ENCODE assay signal across 9 cellular contexts in genomic region chr15:85412956-85413854, GRCh38. TPM values are rescaled to one million over a fixed set of nuclear protein-coding genes. Genes with fewer than 3 reads are reported as not detected.
A peak's percentile ranks its signal among the peaks of the same experiment; 100 is the strongest.
DNase-seq lines count a peak whose midpoint lies in the region; ATAC-seq, FAIRE-seq and TF ChIP-seq lines count a peak whose summit lies in the region.
"Had no signal": no experiment of that assay in that cellular context is flagged by ENCODE, and none has a peak within 500 bp of the region (broad histone marks: within the 10 kb centered on the region; RNA-seq: fewer than 3 reads in every experiment).

No MANE protein-coding gene starts in this region.

- H3K27ac Mint-ChIP-seq in activated CD4-positive, alpha-beta memory T cell treated with anti-CD3 and anti-CD28 coated beads for 36 hours, result peak overlapping the region; percentile 76
- H3K27ac Mint-ChIP-seq in naive thymus-derived CD8-positive, alpha-beta T cell, result peak overlapping the region; percentile 22 to 95 (median 84)
- peak overlapping the region; percentile 60 to 89 for H3K27ac Mint-ChIP-seq in stimulated activated naive CD8-positive, alpha-beta T cell treated with anti-CD3 and anti-CD28 coated beads, Interleukin-15, amount 100 ng/mL, for 72 hours

- intact Hi-C loops in activated CD4-positive, alpha-beta memory T cell treated with anti-CD3 and anti-CD28 coated beads for 36 hours (cut with micrococcal nuclease), result loop anchor here (1.0 to 5.0 kb wide), 9 partner anchors 18 to 1234 kb away; no protein-coding TSS in a partner anchor
- intact Hi-C loops in endothelial cell of umbilical vein (cut with micrococcal nuclease), result loop anchor here (1.0 to 2.0 kb wide), 4 partner anchors 32 to 95 kb away; partner anchors contain the start of gene AKAP13

- DNase-seq in NCI-H2029 treated with DMSO at 0.1 percent for 48 hours (lab: John Stamatoyannopoulos, UW) (peak; percentile 41), endothelial cell of umbilical vein (ENCODE audit: low read depth, low spot score) (peak; percentile 98), epidermal melanocyte (ENCODE audit: insufficient read length, low spot score) (no peak)
- DNase-seq in activated CD4-positive, alpha-beta memory T cell treated with anti-CD3 and anti-CD28 coated beads for 36 hours, result peak; percentile 88
- peak; percentile 36 to 78 (median 52) for DNase-seq in naive thymus-derived CD8-positive, alpha-beta T cell
- DNase-seq in stimulated activated naive CD8-positive, alpha-beta T cell treated with anti-CD3 and anti-CD28 coated beads, Interleukin-15, amount 100 ng/mL, for 72 hours, result peak; percentile 65 to 82

- CTCF ChIA-PET in activated CD4-positive, alpha-beta memory T cell treated with anti-CD3 and anti-CD28 coated beads for 36 hours (lab: Charles Lee), result interaction anchor here (0.9 to 6.0 kb wide), 23 partner anchors 11 to 168 kb away, joined by 3 to 65 read pairs (median 5); partner anchors contain the start of gene AKAP13
- CTCF ChIA-PET in endothelial cell of umbilical vein (lab: Charles Lee), result interaction anchor here (0.8 to 5.0 kb wide), 20 partner anchors 10 to 276 kb away, joined by 3 to 107 read pairs (median 6); partner anchors contain the start of gene AKAP13

- dilution Hi-C loops in endothelial cell of umbilical vein (cut with MboI; ENCODE audit: extremely low pct_ligation_motif_present, low sequenced_read_pairs), result no loop called here

- no peaks in the 10 kb centered on the region for H3K9me1 ChIP-seq in endothelial cell of umbilical vein (replicated peaks; ENCODE audit: control insufficient read depth, extremely low read depth, insufficient read depth, low read length)

- H3K27ac ChIP-seq in endothelial cell of umbilical vein (ENCODE audit: insufficient read depth, low read depth, low read length), result peak overlapping the region; percentile 77

- POLR2A ChIA-PET in activated CD4-positive, alpha-beta memory T cell treated with anti-CD3 and anti-CD28 coated beads for 36 hours (lab: Charles Lee), result interaction anchor here (0.5 to 2.7 kb wide), 12 partner anchors 9 to 254 kb away, joined by 3 to 19 read pairs (median 4); partner anchors contain the start of gene AKAP13
- POLR2A ChIA-PET in endothelial cell of umbilical vein (lab: Charles Lee), result interaction anchor here (0.7 to 1.5 kb wide), 3 partner anchors 8 to 76 kb away, joined by 3 to 10 read pairs (median 6); partner anchors contain the start of gene AKAP13
- POLR2A ChIA-PET in naive thymus-derived CD8-positive, alpha-beta T cell (lab: Charles Lee), result interaction anchor here (1.0 to 2.7 kb wide), 10 partner anchors 10 to 117 kb away, joined by 3 to 16 read pairs (median 4); partner anchors contain the start of gene AKAP13

- H3K79me2 ChIP-seq in endothelial cell of umbilical vein (ENCODE audit: control insufficient read depth, insufficient read depth, low read length), result peaks cover 77% of the 10 kb centered on the region

- H3K36me3 ChIP-seq in endothelial cell of umbilical vein (ENCODE audit: control insufficient read depth in 2 of 2, extremely low read depth in 1 of 2, insufficient read depth in 2 of 2, low read length in 2 of 2), result no peaks in the 10 kb centered on the region
- H3K36me3 ChIP-seq: ovary had no signal

- no peak for TF ChIP-seq POLR2A in endothelial cell of umbilical vein (IDR thresholded peaks at IDR 0.05; ENCODE audit: low read depth, low read length)

- peak overlapping the region; percentile 76 for H3K9ac ChIP-seq in endothelial cell of umbilical vein (replicated peaks; ENCODE audit: extremely low read depth, insufficient read depth, low read length)

- peak overlapping the region; percentile 67 for H3K4me2 ChIP-seq in endothelial cell of umbilical vein (ENCODE audit: insufficient read depth, low read length)

- BruUV-seq in endothelial cell of umbilical vein (replicated peaks; lab: Mats Ljungman, UMichigan), result TSS peak; percentile 94

- H3K27me3 Mint-ChIP-seq in activated CD4-positive, alpha-beta memory T cell treated with anti-CD3 and anti-CD28 coated beads for 36 hours, result no peaks in the 10 kb centered on the region
- H3K27me3 Mint-ChIP-seq in naive thymus-derived CD8-positive, alpha-beta T cell, result no peaks in the 10 kb centered on the region
- H3K27me3 Mint-ChIP-seq in stimulated activated naive CD8-positive, alpha-beta T cell treated with anti-CD3 and anti-CD28 coated beads, Interleukin-15, amount 100 ng/mL, for 72 hours, result no peaks in the 10 kb centered on the region

- TF ChIP-seq CTCF in endothelial cell of umbilical vein (IDR thresholded peaks at IDR 0.05; ENCODE audit: extremely low read depth in 1 of 2, insufficient read depth in 1 of 2, low read depth in 1 of 2, low read length in 2 of 2), result no peak

- no peaks in the 10 kb centered on the region for H4K20me1 ChIP-seq in endothelial cell of umbilical vein (replicated peaks; ENCODE audit: control insufficient read depth, extremely low read depth, insufficient read depth, low read length)

- H3K4me3 ChIP-seq in endothelial cell of umbilical vein (replicated peaks in 1 of 3; ENCODE audit: insufficient read depth in 1 of 3, low read depth in 1 of 3, low read length in 3 of 3), result no peak overlapping the region
- H3K4me3 ChIP-seq: ovary had no signal

- H3K36me3 Mint-ChIP-seq in activated CD4-positive, alpha-beta memory T cell treated with anti-CD3 and anti-CD28 coated beads for 36 hours, result peaks cover 3% of the 10 kb centered on the region
- peaks cover 0 to 5% (median 0%) of the 10 kb centered on the region in 3 donors for H3K36me3 Mint-ChIP-seq in naive thymus-derived CD8-positive, alpha-beta T cell

- H2AFZ ChIP-seq in endothelial cell of umbilical vein (ENCODE audit: low read depth, low read length), result no peak overlapping the region

- peak; percentile 87 for ATAC-seq in GM18508 (IDR thresholded peaks at IDR 0.05; ENCODE audit: insufficient read depth, unreplicated experiment)
- peak; percentile 99 for ATAC-seq in HG02798 (IDR thresholded peaks at IDR 0.05; ENCODE audit: poor library complexity, unreplicated experiment)
- peak; percentile 97 for ATAC-seq in naive thymus-derived CD8-positive, alpha-beta T cell
- peak; percentile 99 for ATAC-seq in stimulated activated naive CD8-positive, alpha-beta T cell treated with anti-CD3 and anti-CD28 coated beads, Interleukin-15, amount 100 ng/mL, for 72 hours

- peaks cover 38% of the 10 kb centered on the region for H3K4me1 ChIP-seq in endothelial cell of umbilical vein (ENCODE audit: control insufficient read depth, extremely low read depth, insufficient read depth, low read length)

- no peaks in the 10 kb centered on the region for H3K9me3 ChIP-seq in endothelial cell of umbilical vein (replicated peaks; ENCODE audit: control insufficient read depth, insufficient read depth, low read length)
- H3K9me3 ChIP-seq: ovary had no signal

- FAIRE-seq in endothelial cell of umbilical vein (lab: Jason Lieb, UNC), result peak; percentile 95

- no peaks in the 10 kb centered on the region for H3K9me3 Mint-ChIP-seq in activated CD4-positive, alpha-beta memory T cell treated with anti-CD3 and anti-CD28 coated beads for 36 hours
- H3K9me3 Mint-ChIP-seq in naive thymus-derived CD8-positive, alpha-beta T cell, result no peaks in the 10 kb centered on the region
- H3K9me3 Mint-ChIP-seq in stimulated activated naive CD8-positive, alpha-beta T cell treated with anti-CD3 and anti-CD28 coated beads, Interleukin-15, amount 100 ng/mL, for 72 hours, result no peaks in the 10 kb centered on the region

- H3K4me3 Mint-ChIP-seq in activated CD4-positive, alpha-beta memory T cell treated with anti-CD3 and anti-CD28 coated beads for 36 hours, result peak overlapping the region; percentile 50
- peak overlapping the region in 9 of 10 donors; percentile 36 to 74 (median 63) for H3K4me3 Mint-ChIP-seq in naive thymus-derived CD8-positive, alpha-beta T cell
- peak overlapping the region; percentile 50 to 59 for H3K4me3 Mint-ChIP-seq in stimulated activated naive CD8-positive, alpha-beta T cell treated with anti-CD3 and anti-CD28 coated beads, Interleukin-15, amount 100 ng/mL, for 72 hours

- H3K27me3 ChIP-seq in endothelial cell of umbilical vein (ENCODE audit: control insufficient read depth in 2 of 2, insufficient read depth in 2 of 2, low read length in 2 of 2), result no peaks in the 10 kb centered on the region
- H3K27me3 ChIP-seq: ovary had no signal

- peaks cover 78% of the 10 kb centered on the region for H3K4me1 Mint-ChIP-seq in activated CD4-positive, alpha-beta memory T cell treated with anti-CD3 and anti-CD28 coated beads for 36 hours (ENCODE audit: low read depth)
- H3K4me1 Mint-ChIP-seq in naive thymus-derived CD8-positive, alpha-beta T cell, result peaks cover 30 to 80% (median 71%) of the 10 kb centered on the region in 4 donors
- H3K4me1 Mint-ChIP-seq in stimulated activated naive CD8-positive, alpha-beta T cell treated with anti-CD3 and anti-CD28 coated beads, Interleukin-15, amount 100 ng/mL, for 72 hours, result peaks cover 88% of the 10 kb centered on the region

TF ChIP-seq in endothelial cell of umbilical vein, 7 proteins besides CTCF, POLR2A, EP300 and RAD21:
- TF ChIP-seq JUN (IDR thresholded peaks at IDR 0.05; ENCODE audit: borderline replicate concordance, insufficient read depth, insufficient read length, low read depth), result peak; percentile 99
- peak; percentile 64 for TF ChIP-seq GATA2 (IDR thresholded peaks at IDR 0.05; ENCODE audit: insufficient read depth, insufficient read length, low read depth, low read length)
- no peak for TF ChIP-seq MYC (IDR thresholded peaks at IDR 0.05; ENCODE audit: low read depth, low read length)
- peak; percentile 88 for TF ChIP-seq POLR2AphosphoS5 (IDR thresholded peaks at IDR 0.05; ENCODE audit: insufficient read depth, low read depth, low read length)
- no peak for TF ChIP-seq MAX (IDR thresholded peaks at IDR 0.05; ENCODE audit: insufficient read depth, insufficient read length)
- peak; percentile 99 for TF ChIP-seq FOS (IDR thresholded peaks at IDR 0.05; ENCODE audit: borderline replicate concordance, insufficient read depth, low read length)

RNA-seq across cellular contexts. Expression of gene AKAP13, which starts 32.8 kb away (rescaled TPM):
- total RNA-seq in activated CD4-positive, alpha-beta memory T cell treated with anti-CD3 and anti-CD28 coated beads for 36 hours, result 100 to 1,000 TPM; 106 to 113 TPM
- 80.3 and 87.8 TPM in 2 replicates for total RNA-seq in endothelial cell of umbilical vein
- polyA plus RNA-seq in endothelial cell of umbilical vein, result 20.8 and 22.8 TPM in 2 replicates
- 14.3 and 15.7 TPM in 2 replicates for polyA plus RNA-seq in endothelial cell of umbilical vein (2011; cell fraction: cytosol; rRNA removed)
- polyA plus RNA-seq in endothelial cell of umbilical vein (2011; cell fraction: nucleus; rRNA removed), result 56.1 and 74.7 TPM in 2 replicates
- polyA plus RNA-seq in endothelial cell of umbilical vein (2012), result 30.6 and 35.5 TPM in 2 replicates
- 113 and 119 TPM in 2 replicates for polyA minus RNA-seq in endothelial cell of umbilical vein
- 55.7 TPM for polyA minus RNA-seq in endothelial cell of umbilical vein (2011; cell fraction: cytosol; rRNA and poly(A)+ RNA removed)
- polyA minus RNA-seq in endothelial cell of umbilical vein (2011; cell fraction: nucleus; rRNA and poly(A)+ RNA removed), result 234 and 316 TPM in 2 replicates
- 100 to 1,000 TPM; 240 to 244 TPM for total RNA-seq in naive thymus-derived CD8-positive, alpha-beta T cell
- polyA plus RNA-seq in naive thymus-derived CD8-positive, alpha-beta T cell, result 100 to 1,000 TPM; 113 to 131 (median 120) TPM
